Comparison of ENCODE assay signal across 2 cellular contexts in genomic region chr3:192802957-192803899, GRCh38.
TF ChIP-seq lines count a peak whose summit lies in the region.

No MANE protein-coding gene starts in this region.

TF ChIP-seq in IMR-90, 13 proteins besides CTCF, POLR2A, EP300 and RAD21:
- TF ChIP-seq FOS (IDR thresholded peaks at IDR 0.05; ENCODE audit: low read depth, low read length) (no peak), RCOR1 (IDR thresholded peaks at IDR 0.05; ENCODE audit: insufficient replicate concordance, low read length) (no peak), MAFK (IDR thresholded peaks at IDR 0.05; ENCODE audit: low read depth, low read length) (no peak), USF2 (IDR thresholded peaks at IDR 0.05; ENCODE audit: low read depth, low read length) (no peak), SMC3 (IDR thresholded peaks at IDR 0.05; ENCODE audit: low read depth, low read length) (peak; percentile 56), RFX5 (IDR thresholded peaks at IDR 0.05; ENCODE audit: low read depth, low read length) (no peak), MXI1 (IDR thresholded peaks at IDR 0.05; ENCODE audit: borderline replicate concordance, low read depth, low read length) (no peak)

TF ChIP-seq in endothelial cell of umbilical vein, 7 proteins besides CTCF, POLR2A, EP300 and RAD21:
- no peak for TF ChIP-seq GATA2 (IDR thresholded peaks at IDR 0.05; ENCODE audit: insufficient read depth, insufficient read length, low read depth, low read length)
- TF ChIP-seq FOS (IDR thresholded peaks at IDR 0.05; ENCODE audit: borderline replicate concordance, insufficient read depth, low read length) = no peak
- no peak for TF ChIP-seq EZH2 (IDR thresholded peaks at IDR 0.05; ENCODE audit: borderline replicate concordance, low read depth, low read length, severe bottlenecking)
- no peak for TF ChIP-seq MYC (IDR thresholded peaks at IDR 0.05; ENCODE audit: low read depth, low read length)
- no peak for TF ChIP-seq JUN (IDR thresholded peaks at IDR 0.05; ENCODE audit: borderline replicate concordance, insufficient read depth, insufficient read length, low read depth)
- TF ChIP-seq POLR2AphosphoS5 (IDR thresholded peaks at IDR 0.05; ENCODE audit: insufficient read depth, low read depth, low read length) = no peak
- no peak for TF ChIP-seq MAX (IDR thresholded peaks at IDR 0.05; ENCODE audit: insufficient read depth, insufficient read length)
